10 cellular contexts compared by ENCODE assay signal in the genomic region with DNA sequence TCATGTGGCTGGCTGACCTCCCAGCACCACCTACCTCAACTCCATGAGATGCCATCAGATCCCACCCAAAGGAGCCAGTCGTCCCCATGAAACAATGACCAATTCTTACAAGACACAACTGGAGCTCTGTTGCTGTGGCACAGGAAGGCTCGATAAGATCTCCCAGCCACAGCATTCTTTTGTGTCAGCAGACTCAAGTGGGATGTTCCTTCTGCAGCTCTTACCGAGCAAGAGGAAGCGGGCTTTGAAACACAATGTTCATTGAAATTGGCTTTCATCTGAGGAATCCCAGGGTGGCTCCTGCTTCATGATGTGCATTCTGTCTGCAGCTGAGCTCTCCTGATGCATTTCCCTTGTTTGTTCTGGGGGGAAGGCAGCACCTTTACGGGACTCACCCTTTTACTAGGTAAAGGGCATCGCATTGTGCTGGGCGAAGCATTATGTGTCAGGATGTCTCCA.
DNase-seq lines count a peak whose midpoint lies in the region; ATAC-seq and TF ChIP-seq lines count a peak whose summit lies in the region.
"Had no signal": no experiment of that assay in that cellular context is flagged by ENCODE, and none has a peak within 500 bp of the region (broad histone marks: within the 10 kb centered on the region; RNA-seq: fewer than 3 reads in every experiment).

No MANE protein-coding gene starts in this region.

- peaks cover 44% of the 10 kb centered on the region for H3K4me1 Mint-ChIP-seq in T-helper 2 cell treated with Interferon-gamma antibody and Interleukin-4, amounts not matched to agents 5 μg/mL and 100 μg/mL, for 36 hours (ENCODE audit: low read depth)

- H3K4me1 ChIP-seq in parathyroid adenoma: peaks cover 19% of the 10 kb centered on the region

- H3K4me2 ChIP-seq in parathyroid adenoma (ENCODE audit: low read length): peak overlapping the region; percentile 75

- H2AFZ ChIP-seq in parathyroid adenoma: peak overlapping the region; percentile 76

- H3K36me3 Mint-ChIP-seq in T-helper 2 cell treated with Interferon-gamma antibody and Interleukin-4, amounts not matched to agents 5 μg/mL and 100 μg/mL, for 36 hours (ENCODE audit: low read depth): peaks cover 2% of the 10 kb centered on the region

- no peak for TF ChIP-seq CTCF in parathyroid adenoma (IDR thresholded peaks at IDR 0.05)

- no peaks in the 10 kb centered on the region for H3K27me3 Mint-ChIP-seq in T-helper 2 cell treated with Interferon-gamma antibody and Interleukin-4, amounts not matched to agents 5 μg/mL and 100 μg/mL, for 36 hours (ENCODE audit: low read depth)

- peak overlapping the region; percentile 46 for H3K27ac Mint-ChIP-seq in T-helper 2 cell treated with Interferon-gamma antibody and Interleukin-4, amounts not matched to agents 5 μg/mL and 100 μg/mL, for 36 hours
- H3K27ac Mint-ChIP-seq: H9 had no signal

- no peak overlapping the region for H3K9ac ChIP-seq in parathyroid adenoma

- H3K27me3 ChIP-seq in parathyroid adenoma (ENCODE audit: control insufficient read depth, insufficient read depth, low read length): no peaks in the 10 kb centered on the region

- DNase-seq in EH (ENCODE audit: low read depth): peak; percentile 60
- DNase-seq in T-helper 2 cell treated with Interferon-gamma antibody and Interleukin-4, amounts not matched to agents 5 μg/mL and 100 μg/mL, for 36 hours (ENCODE audit: low spot score): peak; percentile 34
- DNase-seq in globus pallidus (ENCODE audit: low spot score): peak; percentile 83
- DNase-seq in NCI-H446 treated with DMSO at 0.1 percent for 48 hours (lab: John Stamatoyannopoulos, UW): no peak
- DNase-seq: H9, NCI-H1930 had no signal

- H3K9me3 ChIP-seq in parathyroid adenoma (ENCODE audit: control insufficient read depth, low read length): no peaks in the 10 kb centered on the region

- H3K4me3 ChIP-seq in parathyroid adenoma (ENCODE audit: low read depth, low read length): peak overlapping the region; percentile 65

- H3K36me3 ChIP-seq in parathyroid adenoma (ENCODE audit: control insufficient read depth, insufficient read depth, low read length): no peaks in the 10 kb centered on the region

- peak overlapping the region; percentile 63 for H3K4me3 Mint-ChIP-seq in T-helper 2 cell treated with Interferon-gamma antibody and Interleukin-4, amounts not matched to agents 5 μg/mL and 100 μg/mL, for 36 hours
- H3K4me3 Mint-ChIP-seq: H9 had no signal

- H3K79me2 ChIP-seq in parathyroid adenoma: no peaks in the 10 kb centered on the region

- ATAC-seq in HG03175 (IDR thresholded peaks at IDR 0.05; ENCODE audit: unreplicated experiment): no peak
- ATAC-seq in HG03521 (IDR thresholded peaks at IDR 0.05; ENCODE audit: unreplicated experiment): no peak
- no peak for ATAC-seq in GM19035 (IDR thresholded peaks at IDR 0.05; ENCODE audit: unreplicated experiment)

- H3K27ac ChIP-seq in parathyroid adenoma: peak overlapping the region; percentile 71

- H3K9me3 Mint-ChIP-seq in T-helper 2 cell treated with Interferon-gamma antibody and Interleukin-4, amounts not matched to agents 5 μg/mL and 100 μg/mL, for 36 hours: no peaks in the 10 kb centered on the region
- H3K9me3 Mint-ChIP-seq: H9 had no signal
